In the genomic region with DNA sequence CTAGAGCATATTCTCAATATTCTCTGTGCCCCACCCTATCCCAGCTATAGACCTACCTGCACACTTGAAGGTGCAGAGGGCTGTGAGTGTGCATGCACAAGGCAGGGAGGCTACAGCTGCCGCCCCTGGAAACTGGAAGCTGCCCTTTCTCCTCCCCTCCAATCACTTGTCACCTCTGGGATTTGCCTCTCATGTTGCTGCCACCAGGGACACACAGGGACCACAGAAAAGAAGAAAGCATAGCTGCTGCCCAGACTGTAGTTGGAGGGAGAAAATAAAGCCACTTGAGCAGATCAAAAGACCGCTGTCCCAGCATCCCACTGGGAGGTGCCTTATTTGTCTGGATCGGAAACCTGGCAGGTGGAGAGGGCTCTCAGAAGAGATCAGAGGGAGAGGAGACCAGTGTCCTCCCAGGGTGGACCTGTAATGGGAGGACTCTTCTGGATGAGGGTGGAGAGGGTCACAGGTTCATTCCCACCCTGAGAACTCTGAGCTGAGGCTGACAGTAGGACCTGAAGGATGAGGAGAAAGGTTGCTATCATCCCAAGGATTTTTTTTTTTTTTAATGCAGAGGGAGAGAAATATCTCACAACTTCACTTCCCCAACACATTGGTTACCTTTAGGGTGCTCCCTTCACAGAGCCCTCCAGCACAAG, we compare ENCODE assay signal across 14 cellular contexts. TPM values are rescaled to one million over a fixed set of nuclear protein-coding genes. Genes with fewer than 3 reads are reported as not detected.
DNase-seq lines count a peak whose midpoint lies in the region; ATAC-seq and TF ChIP-seq lines count a peak whose summit lies in the region.
"Had no signal": no experiment of that assay in that cellular context is flagged by ENCODE, and none has a peak within 500 bp of the region (broad histone marks: within the 10 kb centered on the region; RNA-seq: fewer than 3 reads in every experiment).

No MANE protein-coding gene starts in this region.

- peaks cover 10% of the 10 kb centered on the region for H3K4me1 Mint-ChIP-seq in activated T-cell treated with anti-CD3 and anti-CD28 coated beads, Interleukin-2, amount 50 U/mL, for 24 hours (ENCODE audit: low read depth)
- no peaks in the 10 kb centered on the region for H3K4me1 Mint-ChIP-seq in activated T-cell treated with anti-CD3 and anti-CD28 coated beads, Interleukin-2, amount 50 U/mL, for 4 hours (ENCODE audit: low read depth)
- peaks cover 5% of the 10 kb centered on the region for H3K4me1 Mint-ChIP-seq in activated T-helper 2 cell treated with anti-CD3 and anti-CD28 coated beads, Interferon-gamma antibody, Interleukin-2, Interleukin-4, amounts not matched to agents 10 μg/mL and 5 μg/mL and 100 μg/mL, durations not matched to agents 14 hours and 24 hours and 36 hours (ENCODE audit: low read depth)
- peaks cover 2% of the 10 kb centered on the region for H3K4me1 Mint-ChIP-seq in progenitor cell of endocrine pancreas (ENCODE audit: low read depth)
- H3K4me1 Mint-ChIP-seq: immature natural killer cell had no signal

- H3K27me3 Mint-ChIP-seq in activated T-cell treated with anti-CD3 and anti-CD28 coated beads, Interleukin-2, amount 50 U/mL, for 24 hours = no peaks in the 10 kb centered on the region
- H3K27me3 Mint-ChIP-seq in activated T-cell treated with anti-CD3 and anti-CD28 coated beads, Interleukin-2, amount 50 U/mL, for 4 hours (ENCODE audit: low read depth) = no peaks in the 10 kb centered on the region
- H3K27me3 Mint-ChIP-seq in activated T-helper 2 cell treated with anti-CD3 and anti-CD28 coated beads, Interferon-gamma antibody, Interleukin-2, Interleukin-4, amounts not matched to agents 10 μg/mL and 5 μg/mL and 100 μg/mL, durations not matched to agents 14 hours and 24 hours and 36 hours (ENCODE audit: low read depth) = no peaks in the 10 kb centered on the region
- H3K27me3 Mint-ChIP-seq in progenitor cell of endocrine pancreas = no peaks in the 10 kb centered on the region
- H3K27me3 Mint-ChIP-seq: activated CD8-positive, alpha-beta T cell treated with anti-CD3 and anti-CD28 coated beads for 36 hours; naive thymus-derived CD4-positive, alpha-beta T cell had no signal

- no peak for DNase-seq in activated T-cell treated with anti-CD3 and anti-CD28 coated beads, Interleukin-2, amount 50 U/mL, for 24 hours
- no peak for DNase-seq in activated T-cell treated with anti-CD3 and anti-CD28 coated beads, Interleukin-2, amount 50 U/mL, for 4 hours
- DNase-seq in NCI-H2107 (lab: John Stamatoyannopoulos, UW) (peak; percentile 41), progenitor cell of endocrine pancreas (ENCODE audit: low spot score, unreplicated experiment) (no peak), NCI-H2029 treated with DMSO at 0.1 percent for 48 hours (lab: John Stamatoyannopoulos, UW) (no peak)
- no peak for DNase-seq in activated T-helper 2 cell treated with anti-CD3 and anti-CD28 coated beads, Interferon-gamma antibody, Interleukin-2, Interleukin-4, amounts not matched to agents 10 μg/mL and 5 μg/mL and 100 μg/mL, durations not matched to agents 14 hours and 24 hours and 36 hours (ENCODE audit: low spot score)
- DNase-seq in stimulated activated CD4-positive, alpha-beta T cell treated with anti-CD3 and anti-CD28 coated beads, Interleukin-4, amount 100 ng/mL, for 1 hour = no peak
- DNase-seq: activated CD8-positive, alpha-beta T cell treated with anti-CD3 and anti-CD28 coated beads for 36 hours; effector CD8-positive, alpha-beta T cell; immature natural killer cell; naive thymus-derived CD4-positive, alpha-beta T cell; NCI-H748 treated with DMSO at 0.1 percent for 48 hours; thyroid gland had no signal

- H3K27ac Mint-ChIP-seq in activated T-cell treated with anti-CD3 and anti-CD28 coated beads, Interleukin-2, amount 50 U/mL, for 24 hours = peak overlapping the region; percentile 7
- H3K27ac Mint-ChIP-seq in activated T-helper 2 cell treated with anti-CD3 and anti-CD28 coated beads, Interferon-gamma antibody, Interleukin-2, Interleukin-4, amounts not matched to agents 10 μg/mL and 5 μg/mL and 100 μg/mL, durations not matched to agents 14 hours and 24 hours and 36 hours = peak overlapping the region; percentile 5
- peak overlapping the region; percentile 54 for H3K27ac Mint-ChIP-seq in progenitor cell of endocrine pancreas
- H3K27ac Mint-ChIP-seq: activated CD8-positive, alpha-beta T cell treated with anti-CD3 and anti-CD28 coated beads for 36 hours had no signal

- intact Hi-C loops in activated T-helper 2 cell treated with anti-CD3 and anti-CD28 coated beads, Interferon-gamma antibody, Interleukin-2, Interleukin-4, amounts not matched to agents 10 μg/mL and 5 μg/mL and 100 μg/mL, durations not matched to agents 14 hours and 24 hours and 36 hours (cut with micrococcal nuclease) = no loop called here

- peaks cover 37% of the 10 kb centered on the region for H3K36me3 Mint-ChIP-seq in activated T-cell treated with anti-CD3 and anti-CD28 coated beads, Interleukin-2, amount 50 U/mL, for 24 hours (ENCODE audit: low read depth)
- peaks cover 13% of the 10 kb centered on the region for H3K36me3 Mint-ChIP-seq in activated T-cell treated with anti-CD3 and anti-CD28 coated beads, Interleukin-2, amount 50 U/mL, for 4 hours (ENCODE audit: insufficient read depth)
- peaks cover 22% of the 10 kb centered on the region for H3K36me3 Mint-ChIP-seq in activated T-helper 2 cell treated with anti-CD3 and anti-CD28 coated beads, Interferon-gamma antibody, Interleukin-2, Interleukin-4, amounts not matched to agents 10 μg/mL and 5 μg/mL and 100 μg/mL, durations not matched to agents 14 hours and 24 hours and 36 hours (ENCODE audit: low read depth)
- peaks cover 5% of the 10 kb centered on the region for H3K36me3 Mint-ChIP-seq in progenitor cell of endocrine pancreas (ENCODE audit: insufficient read depth)

- no peaks in the 10 kb centered on the region for H3K9me3 Mint-ChIP-seq in activated T-cell treated with anti-CD3 and anti-CD28 coated beads, Interleukin-2, amount 50 U/mL, for 24 hours
- H3K9me3 Mint-ChIP-seq in activated T-cell treated with anti-CD3 and anti-CD28 coated beads, Interleukin-2, amount 50 U/mL, for 4 hours = no peaks in the 10 kb centered on the region
- no peaks in the 10 kb centered on the region for H3K9me3 Mint-ChIP-seq in activated T-helper 2 cell treated with anti-CD3 and anti-CD28 coated beads, Interferon-gamma antibody, Interleukin-2, Interleukin-4, amounts not matched to agents 10 μg/mL and 5 μg/mL and 100 μg/mL, durations not matched to agents 14 hours and 24 hours and 36 hours
- no peaks in the 10 kb centered on the region for H3K9me3 Mint-ChIP-seq in progenitor cell of endocrine pancreas (ENCODE audit: low read depth)
- H3K9me3 Mint-ChIP-seq: activated CD8-positive, alpha-beta T cell treated with anti-CD3 and anti-CD28 coated beads for 36 hours; immature natural killer cell had no signal

- peak; percentile 11 for TF ChIP-seq CTCF in progenitor cell of endocrine pancreas (IDR thresholded peaks at IDR 0.05; ENCODE audit: unreplicated experiment)

- H3K4me3 Mint-ChIP-seq in activated T-cell treated with anti-CD3 and anti-CD28 coated beads, Interleukin-2, amount 50 U/mL, for 24 hours = no peak overlapping the region
- no peak overlapping the region for H3K4me3 Mint-ChIP-seq in activated T-cell treated with anti-CD3 and anti-CD28 coated beads, Interleukin-2, amount 50 U/mL, for 4 hours
- no peak overlapping the region for H3K4me3 Mint-ChIP-seq in activated T-helper 2 cell treated with anti-CD3 and anti-CD28 coated beads, Interferon-gamma antibody, Interleukin-2, Interleukin-4, amounts not matched to agents 10 μg/mL and 5 μg/mL and 100 μg/mL, durations not matched to agents 14 hours and 24 hours and 36 hours (ENCODE audit: low read depth)
- no peak overlapping the region for H3K4me3 Mint-ChIP-seq in progenitor cell of endocrine pancreas (ENCODE audit: low read depth)
- H3K4me3 Mint-ChIP-seq: activated CD8-positive, alpha-beta T cell treated with anti-CD3 and anti-CD28 coated beads for 36 hours; immature natural killer cell; naive thymus-derived CD4-positive, alpha-beta T cell had no signal

- no peak for ATAC-seq in activated T-cell treated with anti-CD3 and anti-CD28 coated beads, Interleukin-2, amount 50 U/mL, for 4 hours
- ATAC-seq in HG03439 (IDR thresholded peaks at IDR 0.05; ENCODE audit: unreplicated experiment) = no peak
- ATAC-seq: activated CD8-positive, alpha-beta T cell treated with anti-CD3 and anti-CD28 coated beads for 36 hours; naive thymus-derived CD4-positive, alpha-beta T cell had no signal

RNA-seq across cellular contexts. Expression of a gene that starts 7.6 kb away (rescaled TPM):
- total RNA-seq in activated T-cell treated with anti-CD3 and anti-CD28 coated beads, Interleukin-2, amount 50 U/mL, for 4 hours = 10 to 100 TPM; 12.6 to 17.0 (median 15.5) TPM
- total RNA-seq in activated T-helper 2 cell treated with anti-CD3 and anti-CD28 coated beads, Interferon-gamma antibody, Interleukin-2, Interleukin-4, amounts not matched to agents 10 μg/mL and 5 μg/mL and 100 μg/mL, durations not matched to agents 14 hours and 24 hours and 36 hours = 23.1 and 24.2 TPM in 2 replicates
- 21.1 and 21.9 TPM in 2 replicates for total RNA-seq in progenitor cell of endocrine pancreas

RNA-seq across cellular contexts. Expression of a gene that starts 35.4 kb away (rescaled TPM):
- 100 to 1,000 TPM; 130 to 133 (median 130) TPM for total RNA-seq in activated T-cell treated with anti-CD3 and anti-CD28 coated beads, Interleukin-2, amount 50 U/mL, for 4 hours
- total RNA-seq in activated T-helper 2 cell treated with anti-CD3 and anti-CD28 coated beads, Interferon-gamma antibody, Interleukin-2, Interleukin-4, amounts not matched to agents 10 μg/mL and 5 μg/mL and 100 μg/mL, durations not matched to agents 14 hours and 24 hours and 36 hours = 105 and 112 TPM in 2 replicates
- 73.8 and 77.3 TPM in 2 replicates for total RNA-seq in progenitor cell of endocrine pancreas

RNA-seq across cellular contexts. Expression of a gene that starts 50.9 kb away (rescaled TPM):
- total RNA-seq in activated T-cell treated with anti-CD3 and anti-CD28 coated beads, Interleukin-2, amount 50 U/mL, for 4 hours = 10 to 100 TPM; 15.9 to 33.8 (median 26.9) TPM
- total RNA-seq in activated T-helper 2 cell treated with anti-CD3 and anti-CD28 coated beads, Interferon-gamma antibody, Interleukin-2, Interleukin-4, amounts not matched to agents 10 μg/mL and 5 μg/mL and 100 μg/mL, durations not matched to agents 14 hours and 24 hours and 36 hours = 30.1 and 33.3 TPM in 2 replicates
- 16.5 and 17.6 TPM in 2 replicates for total RNA-seq in progenitor cell of endocrine pancreas

RNA-seq across cellular contexts. Expression of a gene that starts 58.1 kb away (rescaled TPM):
- 100 to 1,000 TPM; 103 to 105 (median 104) TPM for total RNA-seq in activated T-cell treated with anti-CD3 and anti-CD28 coated beads, Interleukin-2, amount 50 U/mL, for 4 hours
- total RNA-seq in activated T-helper 2 cell treated with anti-CD3 and anti-CD28 coated beads, Interferon-gamma antibody, Interleukin-2, Interleukin-4, amounts not matched to agents 10 μg/mL and 5 μg/mL and 100 μg/mL, durations not matched to agents 14 hours and 24 hours and 36 hours = 78.8 and 79.0 TPM in 2 replicates
- total RNA-seq in progenitor cell of endocrine pancreas = 23.8 and 27.2 TPM in 2 replicates
